Comparison of ENCODE assay signal across 8 cellular contexts in the genomic region with DNA sequence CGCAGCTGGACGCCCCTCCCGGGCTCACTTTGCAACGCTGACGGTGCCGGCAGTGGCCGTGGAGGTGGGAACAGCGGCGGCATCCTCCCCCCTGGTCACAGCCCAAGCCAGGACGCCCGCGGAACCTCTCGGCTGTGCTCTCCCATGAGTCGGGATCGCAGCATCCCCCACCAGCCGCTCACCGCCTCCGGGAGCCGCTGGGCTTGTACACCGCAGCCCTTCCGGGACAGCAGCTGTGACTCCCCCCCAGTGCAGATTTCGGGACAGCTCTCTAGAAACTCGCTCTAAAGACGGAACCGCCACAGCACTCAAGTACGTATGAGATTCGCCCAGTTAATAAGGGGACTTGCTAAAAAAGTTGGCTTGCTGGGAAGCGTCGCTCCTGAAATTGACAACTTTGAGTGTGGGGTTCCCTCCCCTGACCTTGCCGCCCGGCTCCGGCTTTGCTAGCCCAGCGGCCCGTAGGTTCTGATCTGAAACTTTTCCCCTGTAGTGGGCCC. TPM values are rescaled to one million over a fixed set of nuclear protein-coding genes. Genes with fewer than 3 reads are reported as not detected.
DNase-seq lines count a peak whose midpoint lies in the region; ATAC-seq and TF ChIP-seq lines count a peak whose summit lies in the region.

No MANE protein-coding gene starts in this region.

- H3K4me3 ChIP-seq in RWPE2 (ENCODE audit: severe bottlenecking) (peak overlapping the region; percentile 77), esophagus muscularis mucosa (peak overlapping the region; percentile 84 to 95 (median 85)), neuron (ENCODE audit: low read length) (peak overlapping the region; percentile 66)

- no peak for TF ChIP-seq CTCF in RWPE2 (IDR thresholded peaks at IDR 0.05; ENCODE audit: poor library complexity, severe bottlenecking)
- no peak for TF ChIP-seq CTCF in esophagus muscularis mucosa (IDR thresholded peaks at IDR 0.05)

- H2AFZ ChIP-seq in neuron (ENCODE audit: low read depth, low read length), result peak overlapping the region; percentile 69

- H3K27me3 ChIP-seq in RWPE2 (ENCODE audit: insufficient read depth, poor library complexity, severe bottlenecking), result peaks cover 28% of the 10 kb centered on the region
- peaks cover 0 to 21% (median 2%) of the 10 kb centered on the region in 4 donors for H3K27me3 ChIP-seq in esophagus muscularis mucosa
- no peaks in the 10 kb centered on the region for H3K27me3 ChIP-seq in neuron (ENCODE audit: insufficient read depth, low read length)

- no CpG with 5 or more reads among the region's 34 CpGs for WGBS in esophagus muscularis mucosa

- intact Hi-C loops in esophagus muscularis mucosa (cut with DNase I), result loop anchor here (5.0 kb wide), 2 partner anchors 85 to 275 kb away; a partner anchor contains a TSS

- no peaks in the 10 kb centered on the region for H3K9me3 ChIP-seq in RWPE2 (ENCODE audit: severe bottlenecking)
- no peaks in the 10 kb centered on the region for H3K9me3 ChIP-seq in esophagus muscularis mucosa
- no peaks in the 10 kb centered on the region for H3K9me3 ChIP-seq in neuron (ENCODE audit: low read length)

- no peaks in the 10 kb centered on the region for H3K4me1 ChIP-seq in RWPE2 (ENCODE audit: insufficient read depth, poor library complexity, severe bottlenecking)
- peaks cover 34 to 62% (median 49%) of the 10 kb centered on the region in 4 donors for H3K4me1 ChIP-seq in esophagus muscularis mucosa
- peaks cover 42% of the 10 kb centered on the region for H3K4me1 ChIP-seq in neuron (ENCODE audit: insufficient read depth, low read length)

- ATAC-seq in activated CD4-positive, CD25-positive, alpha-beta regulatory T cell treated with anti-CD3 and anti-CD28 coated beads, Interleukin-2, amount 50 U/mL, for 24 hours, result no peak
- ATAC-seq in RWPE2 (ENCODE audit: low read depth) (peak; percentile 4), GM19395 (IDR thresholded peaks at IDR 0.05; ENCODE audit: unreplicated experiment) (no peak)

- no peak for TF ChIP-seq POLR2A in esophagus muscularis mucosa (IDR thresholded peaks at IDR 0.05; ENCODE audit: low read depth)

- DNase-seq in activated CD4-positive, CD25-positive, alpha-beta regulatory T cell treated with anti-CD3 and anti-CD28 coated beads, Interleukin-2, amount 50 U/mL, for 72 hours, result peak; percentile 53
- no peak for DNase-seq in RWPE2 (ENCODE audit: low spot score)
- peak; percentile 92 for DNase-seq in esophagus muscularis mucosa (ENCODE audit: extremely low spot score)
- no peak for DNase-seq in NOMO-1 treated with dmso at 0.1 percent for 144 hours (lab: John Stamatoyannopoulos, UW; ENCODE audit: unreplicated experiment)
- DNase-seq in NCI-H524 treated with DMSO at 0.1 percent for 48 hours (lab: John Stamatoyannopoulos, UW), result no peak

- TF ChIP-seq EP300 in esophagus muscularis mucosa (IDR thresholded peaks at IDR 0.05), result no peak

- H3K36me3 ChIP-seq in RWPE2 (ENCODE audit: low read depth) (no peaks in the 10 kb centered on the region), esophagus muscularis mucosa (no peaks in the 10 kb centered on the region), neuron (ENCODE audit: insufficient read depth, low read length) (no peaks in the 10 kb centered on the region)

- H3K27ac ChIP-seq in RWPE2 (ENCODE audit: poor library complexity, severe bottlenecking), result no peak overlapping the region
- H3K27ac ChIP-seq in esophagus muscularis mucosa (replicated peaks in 1 of 4), result peak overlapping the region; percentile 99 to 100 (median 99)

RNA-seq across cellular contexts. Expression of a gene that starts 0.5 kb away (rescaled TPM):
- 10 to 100 TPM in 1 of 4 donors, 1 to 10 TPM in 3; 1.2 to 17.4 (median 1.9) TPM for total RNA-seq in esophagus muscularis mucosa

Comparison
In these comparisons a context has a peak if more than half of its experiments do, and no peak if none do; other contexts are left out.
1. DNase-seq: peak in activated CD4-positive, CD25-positive, alpha-beta regulatory T cell treated with anti-CD3 and anti-CD28 coated beads, Interleukin-2, amount 50 U/mL, for 72 hours (single experiment) and esophagus muscularis mucosa (single experiment); none in RWPE2 (single experiment), NOMO-1 treated with dmso at 0.1 percent for 144 hours (single experiment) and NCI-H524 treated with DMSO at 0.1 percent for 48 hours (single experiment).
2. Peak in every context shown above with its lines, with median percentiles within 50 percentile points of each other: H3K4me3 ChIP-seq.